19 cellular contexts compared by ENCODE assay signal in genomic region chr3:13115616-13115910, GRCh38. TPM values are rescaled to one million over a fixed set of nuclear protein-coding genes. Genes with fewer than 3 reads are reported as not detected.
DNase-seq lines count a peak whose midpoint lies in the region; ATAC-seq and TF ChIP-seq lines count a peak whose summit lies in the region.
"Had no signal": no experiment of that assay in that cellular context is flagged by ENCODE, and none has a peak within 500 bp of the region (broad histone marks: within the 10 kb centered on the region; RNA-seq: fewer than 3 reads in every experiment).

No MANE protein-coding gene starts in this region.

- TF ChIP-seq CTCF in heart left ventricle (IDR thresholded peaks at IDR 0.05), result no peak
- TF ChIP-seq CTCF in VCaP (conservative IDR thresholded peaks at IDR 0.05), result no peak
- no peak for TF ChIP-seq CTCF in mucosa of descending colon (IDR thresholded peaks at IDR 0.05)
- no peak for TF ChIP-seq CTCF in upper lobe of right lung (IDR thresholded peaks at IDR 0.05)

- H3K4me3 ChIP-seq in heart left ventricle (no peak overlapping the region), mucosa of descending colon (no peak overlapping the region), upper lobe of right lung (no peak overlapping the region), Karpas-422 (ENCODE audit: low read length) (no peak overlapping the region)
- H3K4me3 ChIP-seq: SJSA1 had no signal

- WGBS in heart left ventricle, 4 donors, result 75 to 92% (median 84%) methylated on average over 1 to 6 of the region's 6 CpGs

- H3K4me2 ChIP-seq in Karpas-422 (ENCODE audit: low read depth, low read length, poor library complexity, severe bottlenecking), result no peak overlapping the region

- H3K79me2 ChIP-seq in Karpas-422 (ENCODE audit: low read length), result no peaks in the 10 kb centered on the region

- H3K4me1 ChIP-seq in heart left ventricle (peaks cover 0 to 20% (median 0%) of the 10 kb centered on the region in 12 donors), mucosa of descending colon (ENCODE audit: low read depth) (peaks cover 12% of the 10 kb centered on the region), upper lobe of right lung (no peaks in the 10 kb centered on the region), Karpas-422 (ENCODE audit: low read length) (no peaks in the 10 kb centered on the region)
- H3K4me1 ChIP-seq: SJSA1 had no signal

- TF ChIP-seq POLR2A in heart left ventricle (IDR thresholded peaks at IDR 0.05), result no peak

- ATAC-seq in left cardiac atrium (no peak), heart left ventricle (no peak), mucosa of descending colon (no peak), upper lobe of right lung (no peak), GM21576 (IDR thresholded peaks at IDR 0.05; ENCODE audit: unreplicated experiment) (no peak)

- no peaks in the 10 kb centered on the region for H3K36me3 ChIP-seq in heart left ventricle
- H3K36me3 ChIP-seq in mucosa of descending colon (ENCODE audit: low read depth), result no peaks in the 10 kb centered on the region
- no peaks in the 10 kb centered on the region for H3K36me3 ChIP-seq in upper lobe of right lung
- H3K36me3 ChIP-seq in Karpas-422 (ENCODE audit: insufficient read depth, low read length), result no peaks in the 10 kb centered on the region
- H3K36me3 ChIP-seq: SJSA1 had no signal

- no peak overlapping the region for H3K27ac ChIP-seq in heart left ventricle
- H3K27ac ChIP-seq in VCaP, result peak overlapping the region; percentile 100; the same call in 1 of the 2 replicates
- H3K27ac ChIP-seq in upper lobe of right lung, result no peak overlapping the region
- no peak overlapping the region for H3K27ac ChIP-seq in Karpas-422 (ENCODE audit: low read length)
- H3K27ac ChIP-seq: RWPE1, SJSA1 had no signal

- H3K9me3 ChIP-seq in heart left ventricle (no peaks in the 10 kb centered on the region), mucosa of descending colon (no peaks in the 10 kb centered on the region), upper lobe of right lung (no peaks in the 10 kb centered on the region), Karpas-422 (ENCODE audit: low read length) (no peaks in the 10 kb centered on the region)
- H3K9me3 ChIP-seq: SJSA1 had no signal

- intact Hi-C loops in left cardiac atrium (cut with DNase I) (no loop called here), heart left ventricle (cut with DNase I) (no loop called here), mucosa of descending colon (cut with DNase I, micrococcal nuclease) (no loop called here), upper lobe of right lung (cut with DNase I) (no loop called here)

- peaks cover 63% of the 10 kb centered on the region for H4K20me1 ChIP-seq in Karpas-422 (ENCODE audit: insufficient read depth, low read depth, low read length)

- H3K27me3 ChIP-seq in heart left ventricle, result no peaks in the 10 kb centered on the region
- H3K27me3 ChIP-seq in upper lobe of right lung, result no peaks in the 10 kb centered on the region
- H3K27me3 ChIP-seq in Karpas-422 (ENCODE audit: low read length), result no peaks in the 10 kb centered on the region
- H3K27me3 ChIP-seq: SJSA1 had no signal

- H2AFZ ChIP-seq in Karpas-422 (ENCODE audit: low read length), result no peak overlapping the region

- DNase-seq in left cardiac atrium, result peak; percentile 2
- no peak for DNase-seq in heart left ventricle
- peak in 2 of 3 donors; percentile 16 to 25 for DNase-seq in mucosa of descending colon
- DNase-seq in upper lobe of right lung, result peak; percentile 43
- DNase-seq in Karpas-422, result no peak
- DNase-seq: DMS 273 treated with DMSO at 0.1 percent for 48 hours, DND-41, HFFc6, KG1, MV-4-11, NCI-H1417, NCI-H187, NCI-H2107, NCI-H510A, NCI-H774 had no signal

- H3K9me2 ChIP-seq in Karpas-422 (replicated peaks; ENCODE audit: insufficient read depth, low read length), result no peaks in the 10 kb centered on the region

- no peak overlapping the region for H3K9ac ChIP-seq in Karpas-422 (ENCODE audit: low read length)

RNA-seq across cellular contexts. Expression of gene IQSEC1, which starts 42.3 kb away (rescaled TPM):
- total RNA-seq in left cardiac atrium (10 to 100 TPM; 58.8 to 73.7 TPM), heart left ventricle (10 to 100 TPM; 44.2 to 79.1 (median 64.5) TPM), mucosa of descending colon (10 to 100 TPM; 19.8 to 42.2 (median 21.9) TPM), upper lobe of right lung (61.6 TPM)
- polyA plus RNA-seq in heart left ventricle, result 10 to 100 TPM; 28.8 to 31.7 TPM
- total RNA-seq in Karpas-422 (2014; rRNA removed; shearing (Covaris generic); ENCODE audit: low replicate concordance), result 4.7 and 8.2 TPM in 2 replicates

Comparison
In these comparisons a context has a peak if more than half of its experiments do, and no peak if none do; other contexts are left out.
1. DNase-seq: peak in left cardiac atrium (single experiment), mucosa of descending colon (2 of 3) and upper lobe of right lung (single experiment); none in heart left ventricle (0 of 5) and Karpas-422 (single experiment).